ENCODE assay signal across 9 cellular contexts in genomic region chr5:6539060-6539459, GRCh38.
"Had no signal": no experiment of that assay in that cellular context is flagged by ENCODE, and none has a peak within 500 bp of the region (broad histone marks: within the 10 kb centered on the region; RNA-seq: fewer than 3 reads in every experiment).

No MANE protein-coding gene starts in this region.

- H3K4me2 ChIP-seq: KMS-11 had no signal

- H2AFZ ChIP-seq: GM23248 had no signal

- H3K27ac ChIP-seq: GM23248, KMS-11 had no signal

- H3K4me3 ChIP-seq: GM23248 had no signal

- DNase-seq: GM23248, GOT3, H9, HCEC 1CT, HFFc6, KBM-7 had no signal

- H3K9ac ChIP-seq: GM23248, KMS-11 had no signal

- ATAC-seq: HepG2 had no signal

- FAIRE-seq: H54, HepG2 had no signal
